In the genomic region with DNA sequence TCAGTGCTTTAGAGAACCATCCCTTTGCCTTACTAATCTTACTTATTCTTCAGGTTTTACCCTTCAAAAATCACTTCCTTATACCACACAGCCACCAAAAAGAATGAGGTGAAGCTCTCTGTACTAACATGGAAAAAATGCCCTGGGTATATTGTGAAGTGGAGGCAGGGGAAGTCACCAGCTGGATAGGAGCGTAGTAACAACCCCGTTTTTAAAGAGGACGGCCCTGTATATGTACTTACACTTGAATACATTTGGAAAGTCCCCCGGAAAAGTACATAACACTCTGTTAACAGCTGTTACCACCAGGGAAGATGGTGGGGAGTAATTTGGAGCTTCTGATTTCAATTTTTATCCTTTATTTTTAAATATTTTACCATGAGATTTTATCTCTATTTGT, we compare ENCODE assay signal across 1 cellular context.
TF ChIP-seq lines count a peak whose summit lies in the region.

No MANE protein-coding gene starts in this region.

TF ChIP-seq in K562, 482 proteins besides CTCF, POLR2A, EP300 and RAD21:
- TF ChIP-seq CCNT2 (IDR thresholded peaks at IDR 0.05; ENCODE audit: borderline replicate concordance, extremely low read depth, insufficient read length, low read depth, low read length) (no peak), ZNF146 (CRISPR knock-in tag; IDR thresholded peaks at IDR 0.05; ENCODE audit: unreplicated experiment) (no peak), HIVEP1 (CRISPR knock-in tag; IDR thresholded peaks at IDR 0.05) (no peak), BRD9 (IDR thresholded peaks at IDR 0.05; ENCODE audit: low read depth, partially characterized antibody) (no peak), E2F3 (CRISPR knock-in tag; IDR thresholded peaks at IDR 0.05) (no peak), MTA3 (IDR thresholded peaks at IDR 0.05; ENCODE audit: borderline replicate concordance) (no peak), TCF3 (CRISPR knock-in tag; IDR thresholded peaks at IDR 0.05) (no peak), STAT5A (IDR thresholded peaks at IDR 0.05; ENCODE audit: borderline replicate concordance, low read length) (no peak), HNRNPH1 (optimal IDR thresholded peaks at IDR 0.05; ENCODE audit: low read depth, low read length) (no peak), ARID1B (IDR thresholded peaks at IDR 0.05) (no peak), SPI1 (IDR thresholded peaks at IDR 0.05; ENCODE audit: borderline replicate concordance, low read depth, low read length) (no peak), HCFC1 (IDR thresholded peaks at IDR 0.05; ENCODE audit: low read depth, low read length) (no peak), JUN (IDR thresholded peaks at IDR 0.05; ENCODE audit: borderline replicate concordance, low read depth, low read length) (no peak), JUN (CRISPR knock-in tag; IDR thresholded peaks at IDR 0.05; ENCODE audit: borderline replicate concordance) (no peak)
- TF ChIP-seq, protein P1, sequence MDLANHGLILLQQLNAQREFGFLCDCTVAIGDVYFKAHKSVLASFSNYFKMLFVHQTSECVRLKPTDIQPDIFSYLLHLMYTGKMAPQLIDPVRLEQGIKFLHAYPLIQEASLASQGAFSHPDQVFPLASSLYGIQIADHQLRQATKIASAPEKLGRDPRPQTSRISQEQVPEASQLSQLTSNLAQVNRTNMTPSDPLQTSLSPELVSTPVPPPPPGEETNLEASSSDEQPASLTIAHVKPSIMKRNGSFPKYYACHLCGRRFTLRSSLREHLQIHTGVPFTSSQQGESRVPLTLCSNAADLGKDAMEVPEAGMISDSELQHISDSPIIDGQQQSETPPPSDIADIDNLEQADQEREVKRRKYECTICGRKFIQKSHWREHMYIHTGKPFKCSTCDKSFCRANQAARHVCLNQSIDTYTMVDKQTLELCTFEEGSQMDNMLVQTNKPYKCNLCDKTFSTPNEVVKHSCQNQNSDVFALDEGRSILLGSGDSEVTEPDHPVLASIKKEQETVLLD (IDR thresholded peaks at IDR 0.05): no peak
- TF ChIP-seq, protein P2, sequence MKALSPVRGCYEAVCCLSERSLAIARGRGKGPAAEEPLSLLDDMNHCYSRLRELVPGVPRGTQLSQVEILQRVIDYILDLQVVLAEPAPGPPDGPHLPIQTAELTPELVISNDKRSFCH (CRISPR knock-in tag; IDR thresholded peaks at IDR 0.05): no peak
- TF ChIP-seq, protein P2 (tag; IDR thresholded peaks at IDR 0.05): no peak
